Comparison of ENCODE assay signal across 12 cellular contexts in the genomic region with DNA sequence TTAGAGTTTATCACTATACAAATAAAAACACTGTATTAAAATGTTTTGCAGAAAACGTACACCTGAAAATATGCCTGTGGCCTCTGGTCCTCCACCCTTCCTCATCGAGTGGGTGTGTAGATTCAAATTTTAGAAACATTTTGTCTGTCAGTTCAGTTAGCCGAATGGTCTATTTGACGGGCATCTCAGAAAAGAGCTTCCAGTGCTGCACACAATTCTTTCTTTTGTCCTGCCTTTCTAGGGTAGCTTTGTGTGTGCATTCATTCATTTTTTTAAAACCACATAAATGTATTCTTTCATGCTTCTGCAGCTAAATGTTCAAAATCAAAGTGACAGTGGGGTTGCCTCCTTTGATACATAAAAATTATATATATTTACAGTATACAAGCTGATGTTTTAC. TPM values are rescaled to one million over a fixed set of nuclear protein-coding genes. Genes with fewer than 3 reads are reported as not detected.
A peak's percentile ranks its signal among the peaks of the same experiment; 100 is the strongest.
DNase-seq lines count a peak whose midpoint lies in the region; TF ChIP-seq lines count a peak whose summit lies in the region.
"Had no signal": no experiment of that assay in that cellular context is flagged by ENCODE, and none has a peak within 500 bp of the region (broad histone marks: within the 10 kb centered on the region; RNA-seq: fewer than 3 reads in every experiment).

No MANE protein-coding gene starts in this region.

- H3K27ac ChIP-seq in esophagus squamous epithelium = no peak overlapping the region
- H3K27ac ChIP-seq: BLaER1 had no signal

- in situ Hi-C loops in SK-MEL-5 (cut with HindIII; ENCODE audit: low pct_unique_long_range_greater_than_20kb, low sequenced_read_pairs) = no loop called here

- H3K27ac Mint-ChIP-seq in endothelial cell (ENCODE audit: unreplicated experiment) (peak overlapping the region; percentile 8), nephron progenitor cell (no peak overlapping the region)
- H3K27ac Mint-ChIP-seq: CD8-positive, alpha-beta memory T cell; IgD-negative memory B cell had no signal

- TF ChIP-seq CTCF in endothelial cell (IDR thresholded peaks at IDR 0.05; ENCODE audit: unreplicated experiment) (no peak), nephron progenitor cell (IDR thresholded peaks at IDR 0.05) (no peak), esophagus squamous epithelium (IDR thresholded peaks at IDR 0.05) (no peak)

- H3K4me1 Mint-ChIP-seq in endothelial cell (ENCODE audit: unreplicated experiment) (peaks cover 62% of the 10 kb centered on the region), nephron progenitor cell (peaks cover 4% of the 10 kb centered on the region)
- H3K4me1 Mint-ChIP-seq: CD8-positive, alpha-beta memory T cell had no signal

- H3K4me3 ChIP-seq in esophagus squamous epithelium = no peak overlapping the region
- H3K4me3 ChIP-seq: BLaER1 had no signal

- peak; percentile 40 for DNase-seq in SK-MEL-5 (ENCODE audit: low read depth, low spot score)
- no peak for DNase-seq in endothelial cell (ENCODE audit: low spot score)
- DNase-seq in midbrain (lab: John Stamatoyannopoulos, UW) = peak; percentile 53
- no peak for DNase-seq in NCI-H1048 (lab: John Stamatoyannopoulos, UW)
- DNase-seq in nephron progenitor cell = no peak
- no peak for DNase-seq in esophagus squamous epithelium (lab: John Stamatoyannopoulos, UW)
- no peak for DNase-seq in NCI-H1105 treated with DMSO at 0.1 percent for 48 hours (lab: John Stamatoyannopoulos, UW)
- DNase-seq: CD8-positive, alpha-beta memory T cell; DMS53; GF-D8 had no signal

- TF ChIP-seq POLR2A in esophagus squamous epithelium (IDR thresholded peaks at IDR 0.05) = no peak

- H3K4me1 ChIP-seq in esophagus squamous epithelium = peaks cover 0 to 23% (median 0%) of the 10 kb centered on the region in 3 donors
- H3K4me1 ChIP-seq: BLaER1 had no signal

- H3K27me3 ChIP-seq in esophagus squamous epithelium = no peaks in the 10 kb centered on the region
- H3K27me3 ChIP-seq: BLaER1 had no signal

- no peaks in the 10 kb centered on the region for H3K9me3 ChIP-seq in esophagus squamous epithelium

- H3K9me3 Mint-ChIP-seq in endothelial cell (ENCODE audit: unreplicated experiment) (no peaks in the 10 kb centered on the region), nephron progenitor cell (peaks cover 17% of the 10 kb centered on the region)

- intact Hi-C loops in esophagus squamous epithelium (cut with DNase I) = no loop called here

- H3K4me3 Mint-ChIP-seq in endothelial cell (ENCODE audit: unreplicated experiment) (no peak overlapping the region), nephron progenitor cell (no peak overlapping the region)
- H3K4me3 Mint-ChIP-seq: CD8-positive, alpha-beta memory T cell; IgD-negative memory B cell had no signal

- H3K36me3 Mint-ChIP-seq in endothelial cell (ENCODE audit: low read depth, unreplicated experiment) = peaks cover 10% of the 10 kb centered on the region
- H3K36me3 Mint-ChIP-seq in nephron progenitor cell (ENCODE audit: low read depth) = peaks cover 43% of the 10 kb centered on the region
- H3K36me3 Mint-ChIP-seq: CD8-positive, alpha-beta memory T cell; IgD-negative memory B cell had no signal

- 75 to 86% methylated on average over 4 of the region's 4 CpGs for WGBS in esophagus squamous epithelium, 2 donors

- no peaks in the 10 kb centered on the region for H3K36me3 ChIP-seq in esophagus squamous epithelium
- H3K36me3 ChIP-seq: BLaER1 had no signal

- H3K27me3 Mint-ChIP-seq in endothelial cell (ENCODE audit: unreplicated experiment) (peaks cover 7% of the 10 kb centered on the region), nephron progenitor cell (ENCODE audit: low read depth, poor library complexity) (no peaks in the 10 kb centered on the region)
- H3K27me3 Mint-ChIP-seq: CD8-positive, alpha-beta memory T cell; IgD-negative memory B cell had no signal

RNA-seq across cellular contexts. Expression of gene GNAI1, which starts 46.8 kb away (rescaled TPM):
- 54.9 and 59.5 TPM in 2 replicates for total RNA-seq in SK-MEL-5 (2014; rRNA removed; shearing (Covaris generic))
- 30.2 and 44.6 TPM in 2 replicates for polyA plus RNA-seq in SK-MEL-5 (2015; cell fraction: cytosol; rRNA removed)
- polyA plus RNA-seq in SK-MEL-5 (2015; cell fraction: nucleus; rRNA removed) = 10.2 and 16.1 TPM in 2 replicates
- total RNA-seq in endothelial cell (ENCODE audit: unreplicated experiment) (132 TPM), esophagus squamous epithelium (10 to 100 TPM; 27.3 to 46.3 (median 38.8) TPM)

Comparison
In these comparisons a context has a peak if more than half of its experiments do, and no peak if none do; other contexts are left out.
1. DNase-seq: peak in SK-MEL-5 (single experiment) and midbrain (single experiment); none in endothelial cell (single experiment), NCI-H1048 (single experiment), nephron progenitor cell (single experiment), esophagus squamous epithelium (single experiment) and NCI-H1105 treated with DMSO at 0.1 percent for 48 hours (single experiment).